In the genomic region with DNA sequence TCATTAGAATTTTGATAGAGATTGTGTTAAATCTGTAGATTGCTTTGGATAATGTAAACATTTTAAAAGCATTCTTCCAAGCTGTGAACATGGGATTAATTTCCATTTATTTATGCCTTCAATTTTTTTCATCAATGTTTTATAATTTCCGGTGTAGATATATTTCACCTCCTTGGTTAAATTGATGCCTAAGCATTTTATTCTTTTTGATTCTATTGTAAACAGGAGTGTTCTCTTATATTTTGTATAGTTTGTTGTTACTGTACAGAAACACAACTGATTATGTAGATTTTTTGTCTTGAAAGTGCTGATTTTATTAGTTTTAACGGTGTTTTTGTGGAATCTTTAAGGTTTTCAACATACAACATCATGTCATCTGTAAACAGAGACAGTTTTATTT, we compare ENCODE assay signal across 39 cellular contexts.
"Had no signal": no experiment of that assay in that cellular context is flagged by ENCODE, and none has a peak within 500 bp of the region (broad histone marks: within the 10 kb centered on the region; RNA-seq: fewer than 3 reads in every experiment).

No MANE protein-coding gene starts in this region.

- H3K27me3 ChIP-seq: adrenal gland, ascending aorta, body of pancreas, brain microvascular endothelial cell, breast epithelium, cardiac muscle cell had no signal

- H3K27ac ChIP-seq: adrenal gland, ascending aorta, body of pancreas, brain microvascular endothelial cell, breast epithelium, cardiac muscle cell had no signal

- H3K4me3 Mint-ChIP-seq: activated naive CD4-positive, alpha-beta T cell treated with anti-CD3 and anti-CD28 coated beads for 36 hours; activated naive CD4-positive, alpha-beta T cell treated with anti-CD3 and anti-CD28 coated beads, Interleukin-2, amount 10 ng/mL, durations not matched to agents 7 days and 5 days; activated naive CD4-positive, alpha-beta T cell treated with anti-CD3 and anti-CD28 coated beads, Interleukin-2, amount 50 U/mL, for 24 hours; activated naive CD8-positive, alpha-beta T cell; activated naive CD8-positive, alpha-beta T cell treated with anti-CD3 and anti-CD28 coated beads for 36 hours; activated naive CD8-positive, alpha-beta T cell treated with anti-CD3 and anti-CD28 coated beads, Interleukin-2, amount 10 ng/mL, durations not matched to agents 7 days and 5 days; activated naive CD8-positive, alpha-beta T cell treated with anti-CD3 and anti-CD28 coated beads, Interleukin-2, amount 50 U/mL, for 24 hours; activated T-cell treated with anti-CD3 and anti-CD28 coated beads, Interleukin-2, amount 50 U/mL, for 4 hours; activated T-cell treated with anti-CD3 and anti-CD28 coated beads, Interleukin-2, amount 50 U/mL, for 72 hours; activated T-helper 1 cell treated with anti-CD3 and anti-CD28 coated beads, Interleukin-12 subunit alpha, Interleukin-12 subunit beta, Interleukin-2, Interleukin-4 antibody, amounts not matched to agents 30 ng/mL and 10 ng/mL and 1 ng/mL, durations not matched to agents 14 hours and 24 hours and 36 hours; activated T-helper 17 cell treated with anti-CD3 and anti-CD28 coated beads, Interleukin-2, amount 50 U/mL, for 72 hours; brain; central memory CD8-positive, alpha-beta T cell had no signal

- DNase-seq: activated effector memory CD4-positive, alpha-beta T cell treated with anti-CD3 and anti-CD28 coated beads, Interleukin-2, amount 50 U/mL, for 16 hours; activated effector memory CD4-positive, alpha-beta T cell treated with Interleukin-2 at 50 U/mL for 16 hours; activated gamma-delta T cell; activated gamma-delta T cell treated with Interleukin-2 at 50 U/mL for 16 hours; activated naive CD4-positive, alpha-beta T cell; activated naive CD4-positive, alpha-beta T cell treated with anti-CD3 and anti-CD28 coated beads for 36 hours; activated naive CD4-positive, alpha-beta T cell treated with anti-CD3 and anti-CD28 coated beads, Interleukin-2, amount 10 ng/mL, durations not matched to agents 7 days and 5 days; activated naive CD4-positive, alpha-beta T cell treated with anti-CD3 and anti-CD28 coated beads, Interleukin-2, amount 50 U/mL, for 16 hours; activated naive CD4-positive, alpha-beta T cell treated with Interleukin-2 at 50 U/mL for 16 hours; activated naive CD8-positive, alpha-beta T cell treated with anti-CD3 and anti-CD28 coated beads for 36 hours; activated naive CD8-positive, alpha-beta T cell treated with anti-CD3 and anti-CD28 coated beads, Interleukin-2, amount 10 ng/mL, durations not matched to agents 7 days and 5 days; activated naive CD8-positive, alpha-beta T cell treated with anti-CD3 and anti-CD28 coated beads, Interleukin-2, amount 50 U/mL, for 24 hours; activated T-cell treated with anti-CD3 and anti-CD28 coated beads, Interleukin-2, amount 50 U/mL, for 4 hours; activated T-cell treated with anti-CD3 and anti-CD28 coated beads, Interleukin-2, amount 50 U/mL, for 48 hours; activated T-cell treated with anti-CD3 and anti-CD28 coated beads, Interleukin-2, amount 50 U/mL, for 72 hours; adrenal gland; amniotic stem cell; amygdala; anterior cingulate cortex; aorta; body of pancreas; brain microvascular endothelial cell; caudate nucleus; central memory CD4-positive, alpha-beta T cell; cerebellar nuclear complex had no signal

- H3K4me1 ChIP-seq: adrenal gland, ascending aorta, body of pancreas, breast epithelium had no signal

- H3K36me3 Mint-ChIP-seq: activated naive CD4-positive, alpha-beta T cell treated with anti-CD3 and anti-CD28 coated beads, Interleukin-2, amount 50 U/mL, for 24 hours; activated naive CD8-positive, alpha-beta T cell; activated naive CD8-positive, alpha-beta T cell treated with anti-CD3 and anti-CD28 coated beads for 36 hours; activated naive CD8-positive, alpha-beta T cell treated with anti-CD3 and anti-CD28 coated beads, Interleukin-2, amount 10 ng/mL, durations not matched to agents 7 days and 5 days; brain had no signal

- FAIRE-seq: astrocyte, bronchial epithelial cell, colon had no signal

- H3K36me3 ChIP-seq: adrenal gland, ascending aorta, brain microvascular endothelial cell, breast epithelium, cardiac muscle cell had no signal

- H3K27ac Mint-ChIP-seq: activated naive CD4-positive, alpha-beta T cell treated with anti-CD3 and anti-CD28 coated beads for 36 hours; activated naive CD4-positive, alpha-beta T cell treated with anti-CD3 and anti-CD28 coated beads, Interleukin-2, amount 10 ng/mL, durations not matched to agents 7 days and 5 days; activated naive CD4-positive, alpha-beta T cell treated with anti-CD3 and anti-CD28 coated beads, Interleukin-2, amount 50 U/mL, for 24 hours; activated naive CD4-positive, alpha-beta T cell treated with anti-CD3 and anti-CD28 coated beads, Interleukin-2, amount 50 U/mL, for 72 hours; activated naive CD8-positive, alpha-beta T cell; activated naive CD8-positive, alpha-beta T cell treated with anti-CD3 and anti-CD28 coated beads for 36 hours; activated naive CD8-positive, alpha-beta T cell treated with anti-CD3 and anti-CD28 coated beads, Interleukin-2, amount 10 ng/mL, durations not matched to agents 7 days and 5 days; activated naive CD8-positive, alpha-beta T cell treated with anti-CD3 and anti-CD28 coated beads, Interleukin-2, amount 50 U/mL, for 24 hours; activated T-cell treated with anti-CD3 and anti-CD28 coated beads, Interleukin-2, amount 50 U/mL, for 72 hours; activated T-helper 1 cell treated with anti-CD3 and anti-CD28 coated beads, Interleukin-12 subunit alpha, Interleukin-12 subunit beta, Interleukin-2, Interleukin-4 antibody, amounts not matched to agents 30 ng/mL and 10 ng/mL and 1 ng/mL, durations not matched to agents 14 hours and 24 hours and 36 hours; activated T-helper 17 cell treated with anti-CD3 and anti-CD28 coated beads, Interleukin-2, amount 50 U/mL, for 72 hours; activated T-helper 2 cell treated with anti-CD3 and anti-CD28 coated beads, Interferon-gamma antibody, Interleukin-2, Interleukin-4, amounts not matched to agents 10 μg/mL and 5 μg/mL and 100 μg/mL, durations not matched to agents 14 hours and 24 hours and 36 hours; brain had no signal

- ATAC-seq: activated naive CD4-positive, alpha-beta T cell treated with anti-CD3 and anti-CD28 coated beads, Interleukin-2, amount 50 U/mL, for 72 hours; activated naive CD8-positive, alpha-beta T cell treated with anti-CD3 and anti-CD28 coated beads, Interleukin-2, amount 50 U/mL, for 24 hours; activated T-cell treated with anti-CD3 and anti-CD28 coated beads, Interleukin-2, amount 50 U/mL, for 4 hours; activated T-cell treated with anti-CD3 and anti-CD28 coated beads, Interleukin-2, amount 50 U/mL, for 72 hours; activated T-helper 17 cell treated with anti-CD3 and anti-CD28 coated beads, Interleukin-2, amount 50 U/mL, for 72 hours; body of pancreas had no signal

- H3K4me3 ChIP-seq: adrenal gland, ascending aorta, body of pancreas, breast epithelium, cardiac muscle cell had no signal

- H3K9me3 ChIP-seq: body of pancreas had no signal

- H3K4me1 Mint-ChIP-seq: activated naive CD4-positive, alpha-beta T cell treated with anti-CD3 and anti-CD28 coated beads, Interleukin-2, amount 10 ng/mL, durations not matched to agents 7 days and 5 days; activated naive CD4-positive, alpha-beta T cell treated with anti-CD3 and anti-CD28 coated beads, Interleukin-2, amount 50 U/mL, for 24 hours; activated naive CD8-positive, alpha-beta T cell treated with anti-CD3 and anti-CD28 coated beads for 36 hours; activated naive CD8-positive, alpha-beta T cell treated with anti-CD3 and anti-CD28 coated beads, Interleukin-2, amount 10 ng/mL, durations not matched to agents 7 days and 5 days; activated naive CD8-positive, alpha-beta T cell treated with anti-CD3 and anti-CD28 coated beads, Interleukin-2, amount 50 U/mL, for 24 hours; activated T-helper 17 cell treated with anti-CD3 and anti-CD28 coated beads, Interleukin-2, amount 50 U/mL, for 72 hours; brain; central memory CD8-positive, alpha-beta T cell had no signal

- H3K27me3 Mint-ChIP-seq: activated naive CD4-positive, alpha-beta T cell treated with anti-CD3 and anti-CD28 coated beads, Interleukin-2, amount 10 ng/mL, durations not matched to agents 7 days and 5 days; activated naive CD4-positive, alpha-beta T cell treated with anti-CD3 and anti-CD28 coated beads, Interleukin-2, amount 50 U/mL, for 24 hours; activated naive CD8-positive, alpha-beta T cell; activated naive CD8-positive, alpha-beta T cell treated with anti-CD3 and anti-CD28 coated beads for 36 hours; activated naive CD8-positive, alpha-beta T cell treated with anti-CD3 and anti-CD28 coated beads, Interleukin-2, amount 10 ng/mL, durations not matched to agents 7 days and 5 days; activated naive CD8-positive, alpha-beta T cell treated with anti-CD3 and anti-CD28 coated beads, Interleukin-2, amount 50 U/mL, for 24 hours; activated T-helper 17 cell treated with anti-CD3 and anti-CD28 coated beads, Interleukin-2, amount 50 U/mL, for 72 hours; central memory CD8-positive, alpha-beta T cell had no signal
